Comparison of ENCODE assay signal across 1 cellular context in the genomic region with DNA sequence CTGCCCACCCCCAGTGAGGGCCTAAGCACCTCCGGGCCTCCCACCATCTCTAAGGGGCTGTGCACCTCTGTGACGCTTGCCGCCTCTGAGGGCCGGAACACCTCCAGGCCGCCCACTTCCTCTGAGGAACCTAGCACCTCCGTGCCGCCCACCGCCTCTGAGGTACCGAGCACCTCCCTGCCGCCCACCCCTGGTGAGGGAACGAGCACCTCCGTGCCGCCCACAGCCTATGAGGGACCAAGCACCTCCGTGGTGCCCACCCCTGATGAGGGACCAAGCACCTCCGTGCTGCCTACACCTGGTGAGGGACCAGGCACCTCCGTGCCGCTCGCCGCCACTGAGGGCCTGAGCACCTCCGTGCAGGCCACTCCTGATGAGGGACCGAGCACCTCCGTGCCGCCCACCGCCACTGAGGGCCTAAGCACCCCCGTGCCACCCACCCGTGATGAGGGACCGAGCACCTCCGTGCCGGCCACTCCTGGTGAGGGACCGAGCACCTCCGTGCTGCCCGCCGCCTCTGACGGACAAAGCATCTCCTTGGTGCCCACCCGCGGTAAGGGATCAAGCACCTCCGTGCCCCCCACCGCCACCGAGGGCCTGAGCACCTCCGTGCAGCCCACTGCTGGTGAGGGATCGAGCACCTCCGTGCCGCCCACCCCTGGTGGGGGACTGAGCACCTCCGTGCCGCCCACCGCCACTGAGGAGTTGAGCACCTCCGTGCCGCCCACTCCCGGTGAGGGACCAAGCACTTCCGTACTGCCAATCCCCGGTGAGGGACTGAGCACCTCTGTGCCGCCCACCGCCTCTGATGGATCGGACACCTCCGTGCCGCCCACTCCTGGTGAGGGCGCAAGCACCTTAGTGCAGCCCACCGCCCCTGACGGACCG.
TF ChIP-seq lines count a peak whose summit lies in the region.

No MANE protein-coding gene starts in this region.

TF ChIP-seq in IMR-90, 13 proteins besides CTCF, POLR2A, EP300 and RAD21 (continued from another document):
- TF ChIP-seq FOS (IDR thresholded peaks at IDR 0.05; ENCODE audit: low read depth, low read length) (no peak), MAFK (IDR thresholded peaks at IDR 0.05; ENCODE audit: low read depth, low read length) (no peak), RCOR1 (IDR thresholded peaks at IDR 0.05; ENCODE audit: insufficient replicate concordance, low read length) (no peak), RFX5 (IDR thresholded peaks at IDR 0.05; ENCODE audit: low read depth, low read length) (no peak), CEBPB (IDR thresholded peaks at IDR 0.05; ENCODE audit: low read depth, low read length) (no peak)
